27 cellular contexts compared by ENCODE assay signal in the genomic region with DNA sequence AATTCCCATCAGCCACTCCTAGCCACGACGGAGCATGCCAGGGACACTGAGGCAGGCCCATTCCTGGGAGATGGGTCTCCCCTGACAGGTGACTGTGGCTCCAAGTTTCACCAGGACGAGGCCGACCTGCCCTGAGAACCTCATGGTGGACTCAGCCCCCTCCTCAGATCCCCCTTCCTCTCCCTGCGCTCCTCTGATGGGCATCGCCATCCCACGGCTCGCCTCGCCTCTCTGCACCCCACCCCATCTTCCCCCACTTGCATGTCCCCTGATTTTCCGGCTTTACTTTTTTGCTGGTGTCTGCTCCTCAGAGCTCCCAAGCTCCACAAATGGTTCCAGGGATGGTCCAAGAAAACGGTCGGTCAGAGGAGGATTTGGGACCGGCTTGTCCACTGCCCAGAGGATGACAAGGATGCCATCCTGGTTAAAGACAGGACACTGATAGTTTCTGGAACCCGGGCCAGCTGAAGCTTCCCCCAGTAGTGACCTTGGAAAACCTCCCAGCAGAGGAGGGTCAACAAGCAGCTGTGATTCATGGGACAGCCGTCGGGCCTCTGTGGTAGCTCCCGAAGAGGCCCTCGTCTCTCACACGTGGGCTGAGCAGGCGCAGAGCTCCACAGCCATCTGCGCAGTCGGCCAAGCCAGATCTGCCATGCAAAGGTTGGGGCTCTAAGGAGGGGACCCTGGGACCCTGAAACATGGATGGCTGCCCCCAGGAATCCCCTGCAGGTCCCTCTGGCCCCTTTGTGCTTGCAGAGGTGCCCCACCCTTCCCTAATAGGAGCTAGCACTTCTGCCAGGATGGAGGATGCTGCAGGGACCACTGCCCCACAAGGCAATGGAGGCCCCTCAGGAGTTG.
"Had no signal": no experiment of that assay in that cellular context is flagged by ENCODE, and none has a peak within 500 bp of the region (broad histone marks: within the 10 kb centered on the region; RNA-seq: fewer than 3 reads in every experiment).

No MANE protein-coding gene starts in this region.

- H3K36me3 ChIP-seq: colonic mucosa, suprapubic skin, transverse colon, upper lobe of right lung, uterus had no signal

- H3K27ac Mint-ChIP-seq: effector memory CD8-positive, alpha-beta T cell; immature natural killer cell; naive thymus-derived CD4-positive, alpha-beta T cell; nephron; progenitor cell of endocrine pancreas had no signal

- ATAC-seq: effector memory CD8-positive, alpha-beta T cell; left lobe of liver; naive thymus-derived CD4-positive, alpha-beta T cell; sciatic nerve; stimulated activated naive CD8-positive, alpha-beta T cell treated with anti-CD3 and anti-CD28 coated beads, Interleukin-15, amount 100 ng/mL, for 72 hours; upper lobe of right lung had no signal

- H3K4me1 Mint-ChIP-seq: immature natural killer cell; stimulated activated naive CD8-positive, alpha-beta T cell treated with anti-CD3 and anti-CD28 coated beads, Interleukin-15, amount 100 ng/mL, for 72 hours had no signal

- DNase-seq: colonic mucosa; dermis blood vessel endothelial cell; effector memory CD8-positive, alpha-beta T cell; erythroblast; hypothalamus; immature natural killer cell; kidney; mammary epithelial cell; mesendoderm; midbrain; naive thymus-derived CD4-positive, alpha-beta T cell; stimulated activated CD4-positive, alpha-beta T cell treated with anti-CD3 and anti-CD28 coated beads, Interleukin-12 subunit alpha, Interleukin-12 subunit beta, amount 100 ng/mL, for 4 hours; stimulated activated CD4-positive, alpha-beta T cell treated with anti-CD3 and anti-CD28 coated beads, Interleukin-1b, Interleukin-23, amount 100 ng/mL, for 48 hours; stimulated activated CD4-positive, alpha-beta T cell treated with anti-CD3 and anti-CD28 coated beads, Interleukin-4, amount 100 ng/mL, for 1 hour; stimulated activated CD8-positive, alpha-beta memory T cell treated with anti-CD3 and anti-CD28 coated beads, Interleukin-4, amount 100 ng/mL, for 48 hours; stimulated activated naive CD4-positive, alpha-beta T cell; stimulated activated naive CD8-positive, alpha-beta T cell treated with anti-CD3 and anti-CD28 coated beads, Interleukin-15, amount 100 ng/mL, for 72 hours; transverse colon; upper lobe of right lung; uterus had no signal

- H3K4me3 ChIP-seq: colonic mucosa, smooth muscle cell, suprapubic skin, transverse colon, upper lobe of right lung, uterus had no signal

- H3K4me3 Mint-ChIP-seq: effector memory CD8-positive, alpha-beta T cell; immature natural killer cell; naive thymus-derived CD4-positive, alpha-beta T cell; nephron; stimulated activated naive CD8-positive, alpha-beta T cell treated with anti-CD3 and anti-CD28 coated beads, Interleukin-15, amount 100 ng/mL, for 72 hours had no signal

- H3K4me1 ChIP-seq: parathyroid adenoma, suprapubic skin, upper lobe of right lung, uterus had no signal

- H3K79me2 ChIP-seq: parathyroid adenoma had no signal

- H3K9ac ChIP-seq: parathyroid adenoma had no signal

- H2AFZ ChIP-seq: parathyroid adenoma had no signal

- H3K27me3 ChIP-seq: colonic mucosa, upper lobe of right lung, uterus had no signal

- H3K36me3 Mint-ChIP-seq: immature natural killer cell; naive thymus-derived CD4-positive, alpha-beta T cell had no signal

- H3K4me2 ChIP-seq: smooth muscle cell had no signal

- H3K9me3 ChIP-seq: colonic mucosa, suprapubic skin, transverse colon, upper lobe of right lung, uterus had no signal

- H3K27ac ChIP-seq: colonic mucosa, parathyroid adenoma, suprapubic skin, transverse colon, upper lobe of right lung, uterus had no signal
